In the genomic region with DNA sequence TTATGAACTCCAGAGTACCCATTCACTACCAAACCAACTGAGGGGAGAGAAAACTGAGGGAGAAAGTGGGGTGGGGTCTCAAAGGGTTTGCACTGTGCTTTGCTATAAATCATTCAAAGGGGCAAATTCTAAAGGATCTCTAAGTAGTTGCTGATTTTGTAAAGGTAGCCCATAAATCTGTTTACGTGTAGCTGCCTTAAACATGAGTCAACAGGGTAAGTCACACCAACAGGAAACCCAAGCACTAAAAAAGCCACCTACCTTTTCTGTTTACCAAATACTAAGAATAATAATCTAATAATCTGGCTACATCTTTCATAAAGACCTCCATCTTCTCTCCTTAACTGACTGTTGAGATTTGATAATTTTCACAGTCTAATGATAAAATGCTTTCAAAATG, we compare ENCODE assay signal across 27 cellular contexts.
"Had no signal": no experiment of that assay in that cellular context is flagged by ENCODE, and none has a peak within 500 bp of the region (broad histone marks: within the 10 kb centered on the region; RNA-seq: fewer than 3 reads in every experiment).

No MANE protein-coding gene starts in this region.

- H3K4me3 Mint-ChIP-seq: natural killer cell treated with Interleukin-12 subunit alpha and Interleukin-12 subunit beta and Interleukin-15 and Interleukin-18, amount 100 ng/mL, for 72 hours; stimulated activated naive B cell treated with anti-CD40 and anti-IgM and Interleukin-4, amounts not matched to agents 10 μg/mL and 1 μg/mL and 100 μg/mL, for 72 hours; stimulated activated naive CD8-positive, alpha-beta T cell treated with anti-CD3 and anti-CD28 coated beads, Interleukin-15, Interleukin-2, amounts not matched to agents 100 ng/mL and 50 ng/mL, for 24 hours had no signal

- H3K36me3 ChIP-seq: left lung, lower lobe of right lung, ovary, suprapubic skin, thoracic aorta, upper lobe of right lung had no signal

- H3K4me1 ChIP-seq: upper lobe of right lung had no signal

- FAIRE-seq: urothelium cell line had no signal

- H3K27me3 ChIP-seq: heart right ventricle, left lung, ovary, suprapubic skin, tibial artery, upper lobe of right lung had no signal

- H3K27ac Mint-ChIP-seq: natural killer cell treated with Interleukin-12 subunit alpha and Interleukin-12 subunit beta and Interleukin-15 and Interleukin-18, amount 100 ng/mL, for 72 hours; progenitor cell of endocrine pancreas; stimulated activated naive B cell treated with anti-CD40 and anti-IgM and Interleukin-4, amounts not matched to agents 10 μg/mL and 1 μg/mL and 100 μg/mL, for 72 hours; stimulated activated naive CD8-positive, alpha-beta T cell treated with anti-CD3 and anti-CD28 coated beads, Interleukin-15, Interleukin-2, amounts not matched to agents 100 ng/mL and 50 ng/mL, for 24 hours had no signal

- H3K9me3 ChIP-seq: heart right ventricle, left lung, lower lobe of right lung, suprapubic skin, thoracic aorta, tibial artery, upper lobe of right lung had no signal

- H3K36me3 Mint-ChIP-seq: natural killer cell treated with Interleukin-12 subunit alpha and Interleukin-12 subunit beta and Interleukin-15 and Interleukin-18, amount 100 ng/mL, for 72 hours had no signal

- H3K4me3 ChIP-seq: heart right ventricle, hepatocyte, left lung, lower lobe of right lung, ovary, skin epidermis, suprapubic skin, thoracic aorta, tibial artery, upper lobe of right lung had no signal

- H3K27ac ChIP-seq: heart right ventricle, hepatocyte, left lung, lower lobe of right lung, ovary, skin epidermis, suprapubic skin, thoracic aorta, tibial artery, upper lobe of right lung had no signal

- H3K9me3 Mint-ChIP-seq: natural killer cell treated with Interleukin-12 subunit alpha and Interleukin-12 subunit beta and Interleukin-15 and Interleukin-18, amount 100 ng/mL, for 72 hours; stimulated activated naive CD8-positive, alpha-beta T cell treated with anti-CD3 and anti-CD28 coated beads, Interleukin-15, Interleukin-2, amounts not matched to agents 100 ng/mL and 50 ng/mL, for 24 hours had no signal

- DNase-seq: heart right ventricle; islet precursor cell; kidney glomerular epithelial cell; left colon; left lung; lower lobe of right lung; mammary epithelial cell; mesenchymal stem cell; ovary; retina; right cardiac atrium; stimulated activated CD4-positive, alpha-beta T cell treated with anti-CD3 and anti-CD28 coated beads, Interleukin-12 subunit alpha, Interleukin-12 subunit beta, amount 100 ng/mL, for 4 hours; stimulated activated CD4-positive, alpha-beta T cell treated with anti-CD3 and anti-CD28 coated beads, Interleukin-15, amount 100 ng/mL, for 24 hours; stimulated activated CD4-positive, alpha-beta T cell treated with anti-CD3 and anti-CD28 coated beads, Interleukin-2, amount 100 ng/mL, for 24 hours; stimulated activated CD4-positive, alpha-beta T cell treated with anti-CD3 and anti-CD28 coated beads, Interleukin-4, amount 100 ng/mL, for 1 hour; stimulated activated naive B cell treated with anti-CD40 and anti-IgM and Interleukin-4, amounts not matched to agents 10 μg/mL and 1 μg/mL and 100 μg/mL, for 72 hours; tibial artery; upper lobe of right lung had no signal

- H3K27me3 Mint-ChIP-seq: stimulated activated naive B cell treated with anti-CD40 and anti-IgM and Interleukin-4, amounts not matched to agents 10 μg/mL and 1 μg/mL and 100 μg/mL, for 72 hours had no signal

- ATAC-seq: heart right ventricle; left colon; left lung; lower lobe of right lung; natural killer cell treated with Interleukin-12 subunit alpha and Interleukin-12 subunit beta and Interleukin-15 and Interleukin-18, amount 100 ng/mL, for 72 hours; right cardiac atrium; sciatic nerve; stimulated activated naive B cell treated with anti-CD40 and anti-IgM and Interleukin-4, amounts not matched to agents 10 μg/mL and 1 μg/mL and 100 μg/mL, for 72 hours; upper lobe of right lung had no signal
